ENCODE assay signal across 8 cellular contexts in the genomic region with DNA sequence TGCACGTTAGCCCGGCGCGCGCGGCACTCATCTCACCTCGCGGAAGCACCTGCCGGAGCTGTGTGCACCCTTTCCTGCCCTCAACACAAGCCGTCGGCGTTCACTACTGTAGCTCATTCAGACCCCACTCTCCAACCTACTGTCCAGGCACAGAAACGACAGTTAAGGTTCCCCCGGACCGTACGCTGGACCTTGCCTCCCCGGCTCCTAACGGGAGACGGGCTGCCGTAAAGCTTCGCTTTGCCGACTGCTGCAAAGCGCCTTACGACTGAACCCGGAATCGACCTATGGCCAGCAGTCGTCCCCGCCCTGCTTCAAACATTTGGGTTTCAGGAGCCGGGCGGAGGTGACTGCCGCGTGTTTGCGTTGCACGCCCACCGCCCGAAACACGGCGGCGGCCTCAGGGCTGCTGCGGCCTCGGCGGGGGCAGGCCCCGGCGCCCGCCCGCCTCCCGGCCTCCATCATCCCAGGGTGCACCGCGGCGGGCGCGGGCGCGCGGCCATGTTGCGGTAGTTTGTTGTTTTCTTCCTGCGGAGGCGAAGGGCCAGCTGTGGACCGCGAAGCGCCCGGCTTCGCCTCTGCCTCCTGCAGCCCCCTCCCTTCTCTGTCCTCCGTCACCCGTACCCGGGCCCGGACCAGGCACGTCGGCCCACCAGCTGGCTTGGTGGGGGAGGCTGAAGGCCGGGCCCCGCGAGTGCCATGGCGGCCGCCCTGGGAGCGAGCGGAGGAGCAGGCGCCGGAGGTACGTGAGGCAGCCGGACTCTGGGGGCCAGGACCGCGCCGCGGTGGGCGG. TPM values are rescaled to one million over a fixed set of nuclear protein-coding genes. Genes with fewer than 3 reads are reported as not detected.
DNase-seq lines count a peak whose midpoint lies in the region; ATAC-seq and TF ChIP-seq lines count a peak whose summit lies in the region.

A gene with protein sequence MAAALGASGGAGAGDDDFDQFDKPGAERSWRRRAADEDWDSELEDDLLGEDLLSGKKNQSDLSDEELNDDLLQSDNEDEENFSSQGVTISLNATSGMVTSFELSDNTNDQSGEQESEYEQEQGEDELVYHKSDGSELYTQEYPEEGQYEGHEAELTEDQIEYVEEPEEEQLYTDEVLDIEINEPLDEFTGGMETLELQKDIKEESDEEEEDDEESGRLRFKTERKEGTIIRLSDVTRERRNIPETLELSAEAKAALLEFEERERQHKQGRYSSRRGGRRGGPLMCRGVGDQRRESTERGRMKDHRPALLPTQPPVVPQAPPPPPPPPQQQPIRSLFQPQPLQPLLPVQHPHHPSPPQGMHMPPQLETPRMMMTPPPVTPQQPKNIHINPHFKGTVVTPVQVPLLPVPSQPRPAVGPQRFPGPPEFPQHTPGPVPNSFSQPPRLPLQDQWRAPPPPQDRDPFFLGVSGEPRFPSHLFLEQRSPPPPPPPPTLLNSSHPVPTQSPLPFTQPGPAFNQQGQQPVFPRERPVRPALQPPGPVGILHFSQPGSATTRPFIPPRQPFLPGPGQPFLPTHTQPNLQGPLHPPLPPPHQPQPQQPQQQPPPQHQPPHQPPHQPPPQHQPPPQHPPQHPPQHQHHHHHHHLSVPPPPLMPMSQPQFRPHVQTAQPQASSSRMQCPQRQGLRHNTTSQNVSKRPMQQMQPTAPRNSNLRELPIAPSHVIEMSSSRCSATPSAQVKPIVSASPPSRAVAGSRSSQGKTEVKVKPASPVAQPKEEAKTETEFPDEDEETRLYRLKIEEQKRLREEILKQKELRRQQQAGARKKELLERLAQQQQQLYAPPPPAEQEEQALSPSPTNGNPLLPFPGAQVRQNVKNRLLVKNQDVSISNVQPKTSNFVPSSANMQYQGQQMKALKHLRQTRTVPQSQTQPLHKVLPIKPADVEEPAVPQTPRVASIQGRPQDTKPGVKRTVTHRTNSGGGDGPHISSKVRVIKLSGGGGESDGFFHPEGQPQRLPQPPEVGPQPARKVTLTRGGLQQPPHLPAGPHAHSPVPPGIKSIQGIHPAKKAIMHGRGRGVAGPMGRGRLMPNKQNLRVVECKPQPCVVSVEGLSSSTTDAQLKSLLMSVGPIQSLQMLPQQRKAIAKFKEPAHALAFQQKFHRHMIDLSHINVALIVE (plus strand): TSS at position 484 of the 793 bp plus-strand sequence. CDS start 216 bp downstream, at position 700.

- H3K27me3 Mint-ChIP-seq in brain = peaks cover 14% of the 10 kb centered on the region

- H3K27ac Mint-ChIP-seq in brain = peak within 1 kb of the TSS; percentile 97 to 100 (median 100)

- H3K9me3 Mint-ChIP-seq in brain = peaks cover 35 to 48% (median 45%) of the 10 kb centered on the region in 5 experiments

- DNase-seq in 8988T (peak; percentile 71), NCI-H2107 treated with DMSO at 0.1 percent for 48 hours (lab: John Stamatoyannopoulos, UW; ENCODE audit: unreplicated experiment) (peak; percentile 62), UCSD-AML1 (lab: John Stamatoyannopoulos, UW; ENCODE audit: unreplicated experiment) (peak; percentile 62), skeletal muscle cell (ENCODE audit: low read depth) (peak; percentile 52)

- H3K4me3 Mint-ChIP-seq in brain = peak within 1 kb of the TSS; percentile 96 to 100 (median 98)

- peak; percentile 75 for ATAC-seq in GM18520 (IDR thresholded peaks at IDR 0.05; ENCODE audit: unreplicated experiment)
- peak; percentile 63 for ATAC-seq in HG03060 (IDR thresholded peaks at IDR 0.05; ENCODE audit: low read depth, unreplicated experiment)

- TF ChIP-seq CTCF in brain (conservative IDR thresholded peaks at IDR 0.05) = no peak

- peaks cover 30% of the 10 kb centered on the region for H3K4me1 Mint-ChIP-seq in brain

- H3K4me3 ChIP-seq in iPS-11a (ENCODE audit: low read depth, low read length) (peak within 1 kb of the TSS; percentile 87), skeletal muscle cell (ENCODE audit: low read depth, low read length) (peak within 1 kb of the TSS; percentile 99)

- peaks cover 91% of the 10 kb centered on the region for H3K36me3 Mint-ChIP-seq in brain

RNA-seq across cellular contexts. Expression of the gene that starts here (rescaled TPM):
- polyA plus RNA-seq in brain (ENCODE audit: insufficient read depth, low read depth, low replicate concordance) = 14.4 TPM

Comparison
In these comparisons a context has a peak if more than half of its experiments do, and no peak if none do; other contexts are left out.
1. Peak in every context shown above with its lines: DNase-seq, ATAC-seq and H3K4me3 ChIP-seq.